ENCODE assay signal across 10 cellular contexts in the genomic region with DNA sequence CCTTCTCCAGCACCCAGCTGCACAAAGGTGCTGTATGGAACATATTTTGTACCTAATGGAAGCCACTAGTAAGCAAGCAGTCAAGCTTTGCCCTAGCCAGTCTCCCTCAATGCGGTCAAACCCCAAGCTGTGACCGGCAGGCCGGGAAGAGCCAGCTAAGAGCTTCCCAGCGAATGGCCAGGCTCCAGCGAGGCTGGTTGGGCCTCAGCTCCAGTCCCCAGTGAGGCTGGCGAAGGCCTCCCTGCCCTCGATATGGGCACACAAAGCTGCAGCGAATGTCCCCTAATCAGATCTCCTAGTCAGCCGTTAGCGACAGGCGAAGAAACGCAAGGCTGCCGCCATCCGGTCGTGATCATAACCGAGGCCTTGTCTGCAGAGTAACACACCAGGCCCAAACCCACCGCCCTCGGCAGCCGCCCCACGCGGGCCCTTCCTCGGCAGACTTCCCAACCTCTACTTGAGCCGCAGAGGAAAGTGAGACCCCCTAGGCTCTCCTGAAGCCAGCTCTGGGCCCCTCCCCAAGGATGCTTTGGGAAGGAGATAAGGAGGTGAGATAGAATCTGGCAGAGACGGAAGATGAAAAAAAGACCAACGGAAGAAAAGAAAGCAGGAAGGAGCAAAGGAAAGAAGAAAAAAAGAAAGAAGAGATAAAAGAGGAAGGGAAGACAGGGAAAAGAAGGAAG. TPM values are rescaled to one million over a fixed set of nuclear protein-coding genes. Genes with fewer than 3 reads are reported as not detected.
A peak's percentile ranks its signal among the peaks of the same experiment; 100 is the strongest.
DNase-seq lines count a peak whose midpoint lies in the region; ATAC-seq and TF ChIP-seq lines count a peak whose summit lies in the region.
"Had no signal": no experiment of that assay in that cellular context is flagged by ENCODE, and none has a peak within 500 bp of the region (broad histone marks: within the 10 kb centered on the region; RNA-seq: fewer than 3 reads in every experiment).

No MANE protein-coding gene starts in this region.

- H3K27me3 Mint-ChIP-seq in activated naive CD8-positive, alpha-beta T cell = peaks cover 56% of the 10 kb centered on the region
- H3K27me3 Mint-ChIP-seq in activated naive CD8-positive, alpha-beta T cell treated with anti-CD3 and anti-CD28 coated beads for 36 hours = peaks cover 89% of the 10 kb centered on the region

- H3K36me3 ChIP-seq in PC-9 (ENCODE audit: low read depth) (no peaks in the 10 kb centered on the region), iPS-15b (ENCODE audit: control insufficient read depth, insufficient read depth, low read length) (no peaks in the 10 kb centered on the region), urinary bladder (ENCODE audit: insufficient read depth) (peaks cover 2% of the 10 kb centered on the region)
- H3K36me3 ChIP-seq: neutrophil had no signal

- H3K4me3 ChIP-seq in PC-9 (peak overlapping the region; percentile 94; the same call in 1 of the 2 replicates), iPS-15b (ENCODE audit: low read depth, low read length) (peak overlapping the region; percentile 33), urinary bladder (ENCODE audit: low read depth, low read length) (peak overlapping the region; percentile 57)
- H3K4me3 ChIP-seq: K562 had no signal

- H3K9me3 ChIP-seq in PC-9 (ENCODE audit: insufficient read depth, low read depth) (no peaks in the 10 kb centered on the region), iPS-15b (ENCODE audit: control insufficient read depth, insufficient read depth, low read length) (no peaks in the 10 kb centered on the region)
- H3K9me3 ChIP-seq: neutrophil had no signal

- POLR2A ChIA-PET in PC-9 (lab: Charles Lee; ENCODE audit: unreplicated experiment) = interaction anchor here (0.5 kb wide), 3 partner anchors 813 to 1581 kb away, joined by 3 to 6 read pairs (median 3); no protein-coding TSS in a partner anchor

- peaks cover 21% of the 10 kb centered on the region for H3F3A ChIP-seq in PC-9 (ENCODE audit: insufficient read depth, low read depth)

- no peak overlapping the region; the same call in 1 of the 2 replicates for H2AFZ ChIP-seq in PC-9

- intact Hi-C loops in PC-9 (cut with micrococcal nuclease; ENCODE audit: unreplicated experiment) = loop anchor here (10.0 kb wide), 1 partner anchor 926 kb away; no protein-coding TSS in a partner anchor

- H3K27ac ChIP-seq in PC-9 = no peak overlapping the region
- peak overlapping the region; percentile 98 for H3K27ac ChIP-seq in urinary bladder (ENCODE audit: low read depth)
- H3K27ac ChIP-seq: neutrophil had no signal

- CTCF ChIA-PET in PC-9 (lab: Charles Lee) = interaction anchor here (0.5 to 0.7 kb wide), 2 partner anchors 59 to 449 kb away, joined by 4 to 9 read pairs; no protein-coding TSS in a partner anchor

- peak overlapping the region; percentile 2 for H3K4me3 Mint-ChIP-seq in activated naive CD8-positive, alpha-beta T cell
- H3K4me3 Mint-ChIP-seq in activated naive CD8-positive, alpha-beta T cell treated with anti-CD3 and anti-CD28 coated beads for 36 hours = no peak overlapping the region

- no peaks in the 10 kb centered on the region for H3K9me2 ChIP-seq in PC-9 (ENCODE audit: insufficient read depth)

- H3K36me3 Mint-ChIP-seq in activated naive CD8-positive, alpha-beta T cell = no peaks in the 10 kb centered on the region
- no peaks in the 10 kb centered on the region for H3K36me3 Mint-ChIP-seq in activated naive CD8-positive, alpha-beta T cell treated with anti-CD3 and anti-CD28 coated beads for 36 hours

- no TSS peak for BruUV-seq in PC-9 (replicated peaks; lab: Mats Ljungman, UMichigan)

- no peak for TF ChIP-seq CTCF in PC-9 (conservative IDR thresholded peaks at IDR 0.05)

- H3K4me2 ChIP-seq in PC-9 = peak overlapping the region; percentile 100

- no peak for ATAC-seq in GM18502 (IDR thresholded peaks at IDR 0.05; ENCODE audit: poor library complexity, unreplicated experiment)
- ATAC-seq: K562 had no signal

- H3K9me3 Mint-ChIP-seq in activated naive CD8-positive, alpha-beta T cell (ENCODE audit: low read depth) = no peaks in the 10 kb centered on the region
- no peaks in the 10 kb centered on the region for H3K9me3 Mint-ChIP-seq in activated naive CD8-positive, alpha-beta T cell treated with anti-CD3 and anti-CD28 coated beads for 36 hours

- 18% methylated on average over 25 of the region's 25 CpGs for WGBS in urinary bladder

- H3K27me3 ChIP-seq in PC-9 (ENCODE audit: insufficient read depth, low read depth) (no peaks in the 10 kb centered on the region), iPS-15b (ENCODE audit: control insufficient read depth, insufficient read depth, low read length) (peaks cover 98% of the 10 kb centered on the region)

- peaks cover 39% of the 10 kb centered on the region for H3K4me1 Mint-ChIP-seq in activated naive CD8-positive, alpha-beta T cell (ENCODE audit: low read depth)
- peaks cover 30% of the 10 kb centered on the region for H3K4me1 Mint-ChIP-seq in activated naive CD8-positive, alpha-beta T cell treated with anti-CD3 and anti-CD28 coated beads for 36 hours

- no peaks in the 10 kb centered on the region for H3K79me2 ChIP-seq in PC-9 (ENCODE audit: low read depth)

- H4K20me1 ChIP-seq in PC-9 (ENCODE audit: insufficient read depth) = no peaks in the 10 kb centered on the region

- peaks cover 20% of the 10 kb centered on the region for H3K4me1 ChIP-seq in PC-9 (replicated peaks; ENCODE audit: insufficient read depth)
- no peaks in the 10 kb centered on the region for H3K4me1 ChIP-seq in iPS-15b (ENCODE audit: control insufficient read depth, insufficient read depth, low read length)
- H3K4me1 ChIP-seq in urinary bladder (ENCODE audit: insufficient read depth) = no peaks in the 10 kb centered on the region

- H3K9ac ChIP-seq in iPS-15b (ENCODE audit: low read depth, low read length) = no peak overlapping the region

- DNase-seq in activated naive CD8-positive, alpha-beta T cell treated with anti-CD3 and anti-CD28 coated beads for 36 hours = no peak
- DNase-seq in PC-9 = no peak
- DNase-seq in NCI-H2196 treated with DMSO at 0.1 percent for 48 hours (lab: John Stamatoyannopoulos, UW; ENCODE audit: unreplicated experiment) = no peak
- DNase-seq in medulla oblongata (ENCODE audit: extremely low spot score) = no peak

- H3K27ac Mint-ChIP-seq in activated naive CD8-positive, alpha-beta T cell = no peak overlapping the region
- no peak overlapping the region for H3K27ac Mint-ChIP-seq in activated naive CD8-positive, alpha-beta T cell treated with anti-CD3 and anti-CD28 coated beads for 36 hours

RNA-seq across cellular contexts. Expression of a gene that starts 3.1 kb away (rescaled TPM):
- not detected for total RNA-seq in activated naive CD8-positive, alpha-beta T cell treated with anti-CD3 and anti-CD28 coated beads for 36 hours
- total RNA-seq in PC-9 (2021) (1.9 and 2.5 TPM in 2 replicates), urinary bladder (19.8 TPM)
- polyA plus RNA-seq in urinary bladder = 20.5 TPM
- total RNA-seq: K562 had no signal
- polyA plus RNA-seq: K562 had no signal

RNA-seq across cellular contexts. Expression of a gene that starts 5.7 kb away (rescaled TPM):
- not detected for total RNA-seq in activated naive CD8-positive, alpha-beta T cell treated with anti-CD3 and anti-CD28 coated beads for 36 hours
- total RNA-seq in PC-9 (2021) (not detected in 2 replicates), urinary bladder (23.2 TPM)
- polyA plus RNA-seq in urinary bladder = 44.9 TPM
- total RNA-seq: K562 had no signal
- polyA plus RNA-seq: K562 had no signal

RNA-seq across cellular contexts. Expression of a gene that starts 11.9 kb away (rescaled TPM):
- total RNA-seq in activated naive CD8-positive, alpha-beta T cell treated with anti-CD3 and anti-CD28 coated beads for 36 hours = not detected
- not detected in 2 replicates for total RNA-seq in PC-9 (2021)
- 3.7 TPM for total RNA-seq in urinary bladder
- 14.2 TPM for polyA plus RNA-seq in urinary bladder
- total RNA-seq: K562 had no signal
- polyA plus RNA-seq: K562 had no signal

RNA-seq across cellular contexts. Expression of a gene that starts 16.0 kb away (rescaled TPM):
- total RNA-seq in activated naive CD8-positive, alpha-beta T cell treated with anti-CD3 and anti-CD28 coated beads for 36 hours = not detected
- total RNA-seq in PC-9 (2021) (50.5 and 53.1 TPM in 2 replicates), urinary bladder (9.0 TPM)
- 11.4 TPM for polyA plus RNA-seq in urinary bladder

RNA-seq across cellular contexts. Expression of a gene that starts 16.6 kb away (rescaled TPM):
- under 1 TPM in 1 of 2 experiments, not detected in 1; 0.10 TPM for total RNA-seq in activated naive CD8-positive, alpha-beta T cell treated with anti-CD3 and anti-CD28 coated beads for 36 hours
- total RNA-seq in PC-9 (2021) = 0.26 and 0.43 TPM in 2 replicates
- 9.3 TPM for total RNA-seq in urinary bladder
- polyA plus RNA-seq in urinary bladder = 39.1 TPM
- total RNA-seq: K562 had no signal
- polyA plus RNA-seq: K562 had no signal

Comparison
In these comparisons a context has a peak if more than half of its experiments do, and no peak if none do; other contexts are left out.
1. H3K4me3 ChIP-seq: peak in every context shown above with its lines; median percentile 94 in PC-9; 57 in urinary bladder; 33 in iPS-15b.
2. RNA of a gene that starts 5.7 kb away (total RNA-seq): 23.2 TPM in urinary bladder (single experiment); not detected in activated naive CD8-positive, alpha-beta T cell treated with anti-CD3 and anti-CD28 coated beads for 36 hours and not detected in PC-9; every median in the first group is over 10 times any median in the second.